In genomic region chr12:53012928-53013327, GRCh38 we compare ENCODE assay signal across 17 cellular contexts.
"Had no signal": no experiment of that assay in that cellular context is flagged by ENCODE, and none has a peak within 500 bp of the region (broad histone marks: within the 10 kb centered on the region; RNA-seq: fewer than 3 reads in every experiment).

No MANE protein-coding gene starts in this region.

- H3K27ac ChIP-seq: pancreas, psoas muscle, right atrium auricular region, transverse colon, uterus had no signal

- H3K9me3 Mint-ChIP-seq: activated CD4-positive, alpha-beta T cell treated with anti-CD3 and anti-CD28 coated beads, Interleukin-2, amount 10 ng/mL, durations not matched to agents 7 days and 5 days; activated naive CD4-positive, alpha-beta T cell treated with anti-CD3 and anti-CD28 coated beads, Interleukin-2, amount 10 ng/mL, durations not matched to agents 7 days and 5 days; brain; memory B cell; stimulated activated naive CD8-positive, alpha-beta T cell treated with anti-CD3 and anti-CD28 coated beads, Interleukin-15, amount 100 ng/mL, for 72 hours had no signal

- H3K27me3 ChIP-seq: pancreas, right atrium auricular region, transverse colon, uterus had no signal

- H3K36me3 ChIP-seq: uterus had no signal

- H3K4me3 ChIP-seq: pancreas, psoas muscle, right atrium auricular region, transverse colon, uterus had no signal

- ATAC-seq: left ventricle myocardium superior; pancreas; stimulated activated naive CD8-positive, alpha-beta T cell treated with anti-CD3 and anti-CD28 coated beads, Interleukin-15, amount 100 ng/mL, for 72 hours had no signal

- H3K9me3 ChIP-seq: pancreas, psoas muscle, right atrium auricular region, transverse colon, uterus had no signal

- DNase-seq: activated CD4-positive, alpha-beta T cell treated with anti-CD3 and anti-CD28 coated beads, Interleukin-2, amount 10 ng/mL, durations not matched to agents 7 days and 5 days; activated effector memory CD4-positive, alpha-beta T cell treated with anti-CD3 and anti-CD28 coated beads, Interleukin-2, amount 50 U/mL, for 16 hours; activated naive CD4-positive, alpha-beta T cell treated with anti-CD3 and anti-CD28 coated beads, Interleukin-2, amount 10 ng/mL, durations not matched to agents 7 days and 5 days; activated T-cell treated with anti-CD3 and anti-CD28 coated beads, Interleukin-2, amount 50 U/mL, for 1 hour; aorta; foreskin fibroblast; left ventricle myocardium superior; nephron progenitor cell; pancreas; psoas muscle; stimulated activated CD4-positive, alpha-beta T cell treated with anti-CD3 and anti-CD28 coated beads, Interleukin-4, amount 100 ng/mL, for 24 hours; stimulated activated naive CD8-positive, alpha-beta T cell treated with anti-CD3 and anti-CD28 coated beads, Interleukin-15, amount 100 ng/mL, for 72 hours; transverse colon; uterus had no signal

- H3K27ac Mint-ChIP-seq: activated CD4-positive, alpha-beta T cell treated with anti-CD3 and anti-CD28 coated beads, Interleukin-2, amount 10 ng/mL, durations not matched to agents 7 days and 5 days; activated naive CD4-positive, alpha-beta T cell treated with anti-CD3 and anti-CD28 coated beads, Interleukin-2, amount 10 ng/mL, durations not matched to agents 7 days and 5 days; memory B cell; nephron progenitor cell had no signal

- H3K4me3 Mint-ChIP-seq: activated CD4-positive, alpha-beta T cell treated with anti-CD3 and anti-CD28 coated beads, Interleukin-2, amount 10 ng/mL, durations not matched to agents 7 days and 5 days; activated naive CD4-positive, alpha-beta T cell treated with anti-CD3 and anti-CD28 coated beads, Interleukin-2, amount 10 ng/mL, durations not matched to agents 7 days and 5 days; brain; memory B cell; nephron progenitor cell had no signal

- H3K27me3 Mint-ChIP-seq: activated CD4-positive, alpha-beta T cell treated with anti-CD3 and anti-CD28 coated beads, Interleukin-2, amount 10 ng/mL, durations not matched to agents 7 days and 5 days; activated naive CD4-positive, alpha-beta T cell treated with anti-CD3 and anti-CD28 coated beads, Interleukin-2, amount 10 ng/mL, durations not matched to agents 7 days and 5 days; brain; memory B cell; stimulated activated naive CD8-positive, alpha-beta T cell treated with anti-CD3 and anti-CD28 coated beads, Interleukin-15, amount 100 ng/mL, for 72 hours had no signal
